15 cellular contexts compared by ENCODE assay signal in the genomic region with DNA sequence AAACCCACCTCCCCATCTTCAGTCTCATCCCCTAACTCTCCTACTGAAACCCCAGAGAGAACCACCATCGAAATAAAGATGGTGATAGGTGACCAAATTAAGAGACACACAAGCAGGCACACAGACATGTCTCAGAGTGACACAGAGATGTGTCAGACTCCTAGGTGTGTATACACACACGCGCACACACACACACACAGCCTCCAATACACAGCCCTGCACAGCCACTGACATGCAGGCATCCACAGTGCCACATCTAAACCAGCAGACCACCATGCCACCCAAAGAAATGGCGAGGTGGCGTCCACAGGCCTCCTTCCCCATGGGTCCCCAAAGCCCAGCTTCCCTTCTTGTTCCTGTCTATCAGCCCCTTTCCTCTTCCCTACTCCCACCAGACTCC. TPM values are rescaled to one million over a fixed set of nuclear protein-coding genes. Genes with fewer than 3 reads are reported as not detected.
DNase-seq lines count a peak whose midpoint lies in the region; ATAC-seq and TF ChIP-seq lines count a peak whose summit lies in the region.
"Had no signal": no experiment of that assay in that cellular context is flagged by ENCODE, and none has a peak within 500 bp of the region (broad histone marks: within the 10 kb centered on the region; RNA-seq: fewer than 3 reads in every experiment).

No MANE protein-coding gene starts in this region.

- no peak overlapping the region for H3K4me3 ChIP-seq in OCI-LY7 (ENCODE audit: low read depth, low read length, poor library complexity, severe bottlenecking)
- no peak overlapping the region for H3K4me3 ChIP-seq in osteoblast (ENCODE audit: insufficient read depth, low read length)
- no peak overlapping the region for H3K4me3 ChIP-seq in upper lobe of right lung
- H3K4me3 ChIP-seq in spleen = no peak overlapping the region

- CTCF ChIA-PET in OCI-LY7 (lab: Charles Lee; ENCODE audit: unreplicated experiment) = no interaction called here

- intact Hi-C loops in OCI-LY7 (cut with micrococcal nuclease; ENCODE audit: unreplicated experiment) (no loop called here), upper lobe of right lung (cut with DNase I) (no loop called here), spleen (cut with DNase I; ENCODE audit: low total_unique reads) (no loop called here)

- TF ChIP-seq POLR2A in spleen (IDR thresholded peaks at IDR 0.05) = no peak

- BruUV-seq in OCI-LY7 (replicated peaks; lab: Mats Ljungman, UMichigan) = no TSS peak

- H3K4me3 Mint-ChIP-seq in glutamatergic neuron (ENCODE audit: unreplicated experiment) (peak overlapping the region; percentile 47), nephron progenitor cell (no peak overlapping the region)
- H3K4me3 Mint-ChIP-seq: CD14-positive monocyte; CD4-positive, alpha-beta memory T cell; H9 had no signal

- POLR2A ChIA-PET in OCI-LY7 (lab: Charles Lee) = interaction anchor here (0.8 kb wide), 1 partner anchor 8 kb away, joined by 3 read pairs; no protein-coding TSS in a partner anchor

- H3K27ac ChIP-seq in OCI-LY7 (ENCODE audit: low read depth, low read length, poor library complexity, severe bottlenecking) (no peak overlapping the region), osteoblast (ENCODE audit: low read depth, low read length) (no peak overlapping the region), upper lobe of right lung (no peak overlapping the region), spleen (no peak overlapping the region)

- H3K36me3 Mint-ChIP-seq in glutamatergic neuron (ENCODE audit: unreplicated experiment) (no peaks in the 10 kb centered on the region), nephron progenitor cell (ENCODE audit: low read depth) (no peaks in the 10 kb centered on the region)
- H3K36me3 Mint-ChIP-seq: CD14-positive monocyte; CD4-positive, alpha-beta memory T cell; IgD-negative memory B cell had no signal

- no peak for DNase-seq in OCI-LY7 (ENCODE audit: low spot score)
- DNase-seq in glutamatergic neuron = no peak
- peak; percentile 60 for DNase-seq in osteoblast (ENCODE audit: insufficient read length, low spot score, missing footprints)
- peak; percentile 39 for DNase-seq in upper lobe of right lung
- no peak for DNase-seq in AML-193 (lab: John Stamatoyannopoulos, UW)
- DNase-seq in spleen = no peak
- no peak for DNase-seq in nephron progenitor cell
- DNase-seq: CD4-positive, alpha-beta memory T cell; GDM1 had no signal

- H3K4me2 ChIP-seq in OCI-LY7 (ENCODE audit: low read length) (peak overlapping the region; percentile 69), osteoblast (ENCODE audit: insufficient read depth, low read length) (no peak overlapping the region)

- H3K27me3 ChIP-seq in osteoblast (ENCODE audit: insufficient read depth, low read length) = peaks cover 66% of the 10 kb centered on the region
- peaks cover 24% of the 10 kb centered on the region for H3K27me3 ChIP-seq in upper lobe of right lung
- peaks cover 0 to 28% (median 0%) of the 10 kb centered on the region in 7 donors for H3K27me3 ChIP-seq in spleen (replicated peaks in 1 of 7)
- H3K27me3 ChIP-seq: BE2C had no signal

- WGBS in spleen, 5 donors = 86 to 96% (median 92%) methylated on average over 5 of the region's 5 CpGs

- H3K79me2 ChIP-seq in OCI-LY7 (ENCODE audit: insufficient read depth, low read depth, low read length) (no peaks in the 10 kb centered on the region), osteoblast (ENCODE audit: insufficient read depth, low read length) (no peaks in the 10 kb centered on the region)

- H3K36me3 ChIP-seq in OCI-LY7 (ENCODE audit: insufficient read depth, low read length) (no peaks in the 10 kb centered on the region), osteoblast (ENCODE audit: insufficient read depth, low read length) (no peaks in the 10 kb centered on the region), upper lobe of right lung (no peaks in the 10 kb centered on the region), spleen (no peaks in the 10 kb centered on the region)
- H3K36me3 ChIP-seq: BE2C had no signal

- peak overlapping the region; percentile 85; the same call in 1 of the 2 replicates for H2AFZ ChIP-seq in OCI-LY7 (ENCODE audit: low read length)
- H2AFZ ChIP-seq in osteoblast (ENCODE audit: low read length) = no peak overlapping the region

- H3K4me1 Mint-ChIP-seq in glutamatergic neuron (ENCODE audit: low read depth, unreplicated experiment) = peaks cover 40% of the 10 kb centered on the region
- peaks cover 60% of the 10 kb centered on the region for H3K4me1 Mint-ChIP-seq in nephron progenitor cell

- ATAC-seq in upper lobe of right lung = no peak
- ATAC-seq: HepG2 had no signal

- no peak overlapping the region for H3K27ac Mint-ChIP-seq in glutamatergic neuron (ENCODE audit: unreplicated experiment)
- H3K27ac Mint-ChIP-seq in nephron progenitor cell = no peak overlapping the region
- H3K27ac Mint-ChIP-seq: CD14-positive monocyte, H9 had no signal

- H3K9me3 ChIP-seq in OCI-LY7 (ENCODE audit: low read length) = no peaks in the 10 kb centered on the region
- no peaks in the 10 kb centered on the region for H3K9me3 ChIP-seq in osteoblast (ENCODE audit: low read depth, low read length)
- no peaks in the 10 kb centered on the region for H3K9me3 ChIP-seq in upper lobe of right lung
- no peaks in the 10 kb centered on the region for H3K9me3 ChIP-seq in spleen
- H3K9me3 ChIP-seq: BE2C had no signal

- TF ChIP-seq CTCF in OCI-LY7 (conservative IDR thresholded peaks at IDR 0.05; ENCODE audit: low read length) = no peak
- no peak for TF ChIP-seq CTCF in glutamatergic neuron (IDR thresholded peaks at IDR 0.05; ENCODE audit: partially characterized antibody, unreplicated experiment)
- no peak for TF ChIP-seq CTCF in osteoblast (IDR thresholded peaks at IDR 0.05; ENCODE audit: extremely low read depth, low read depth, low read length)
- TF ChIP-seq CTCF in upper lobe of right lung (IDR thresholded peaks at IDR 0.05) = no peak
- no peak for TF ChIP-seq CTCF in spleen (IDR thresholded peaks at IDR 0.05 in 8 of 11, conservative IDR thresholded peaks at IDR 0.05 in 3 of 11)
- TF ChIP-seq CTCF in nephron progenitor cell (IDR thresholded peaks at IDR 0.05) = no peak

- H3K27me3 Mint-ChIP-seq in glutamatergic neuron (ENCODE audit: unreplicated experiment) = peaks cover 18% of the 10 kb centered on the region
- peaks cover 73% of the 10 kb centered on the region for H3K27me3 Mint-ChIP-seq in nephron progenitor cell (ENCODE audit: low read depth, poor library complexity)

- H3K4me1 ChIP-seq in OCI-LY7 (ENCODE audit: insufficient read depth, low read length, poor library complexity, severe bottlenecking) (peaks cover 29% of the 10 kb centered on the region), osteoblast (ENCODE audit: insufficient read depth, low read length) (no peaks in the 10 kb centered on the region), upper lobe of right lung (no peaks in the 10 kb centered on the region), spleen (peaks cover 0 to 17% (median 6%) of the 10 kb centered on the region in 6 donors)

- H3K9me3 Mint-ChIP-seq in glutamatergic neuron (ENCODE audit: unreplicated experiment) = peaks cover 4% of the 10 kb centered on the region
- H3K9me3 Mint-ChIP-seq in nephron progenitor cell = no peaks in the 10 kb centered on the region
- H3K9me3 Mint-ChIP-seq: CD4-positive, alpha-beta memory T cell; H9; IgD-negative memory B cell had no signal

- no peaks in the 10 kb centered on the region for H3K9me2 ChIP-seq in OCI-LY7 (ENCODE audit: insufficient read depth, low read length)

- H4K20me1 ChIP-seq in OCI-LY7 (ENCODE audit: insufficient read depth, low read length) (no peaks in the 10 kb centered on the region), osteoblast (ENCODE audit: insufficient read depth, low read length) (no peaks in the 10 kb centered on the region)

RNA-seq across cellular contexts. Expression of a gene that starts 27.4 kb away (rescaled TPM):
- 2.2 and 2.4 TPM in 2 replicates for total RNA-seq in OCI-LY7 (2014; rRNA removed; shearing (Covaris generic))
- total RNA-seq in OCI-LY7 (2022) (1.6 and 3.3 TPM in 2 replicates), glutamatergic neuron (ENCODE audit: unreplicated experiment) (50.4 TPM), osteoblast (62.5 and 90.1 TPM in 2 replicates), upper lobe of right lung (0.72 TPM), spleen (10 to 100 TPM in 1 of 7 donors, 1 to 10 TPM in 6; 2.2 to 12.9 (median 3.3) TPM)
- 1 to 10 TPM in 1 of 3 donors, under 1 TPM in 2; 0.59 to 1.4 (median 0.61) TPM for polyA plus RNA-seq in spleen
- total RNA-seq: HepG2 had no signal
- polyA plus RNA-seq: CD14-positive monocyte; CD4-positive, alpha-beta memory T cell; HepG2; IgD-negative memory B cell had no signal

RNA-seq across cellular contexts. Expression of a gene that starts 48.4 kb away (rescaled TPM):
- 127 and 145 TPM in 2 replicates for total RNA-seq in OCI-LY7 (2014; rRNA removed; shearing (Covaris generic))
- 195 and 205 TPM in 2 replicates for total RNA-seq in OCI-LY7 (2022)
- total RNA-seq in glutamatergic neuron (ENCODE audit: unreplicated experiment) = 2.9 TPM
- 0.29 TPM in 1 of 2 replicates, not detected in the other for total RNA-seq in osteoblast
- 27.6 TPM for total RNA-seq in upper lobe of right lung
- 100 to 1,000 TPM; 148 to 242 (median 206) TPM for total RNA-seq in spleen
- polyA plus RNA-seq in spleen = 100 to 1,000 TPM; 216 to 283 (median 252) TPM
- total RNA-seq: Daoy, HepG2 had no signal

Comparison
In these comparisons a context has a peak if more than half of its experiments do, and no peak if none do; other contexts are left out.
1. DNase-seq: peak in osteoblast (single experiment) and upper lobe of right lung (single experiment); none in OCI-LY7 (single experiment), glutamatergic neuron (single experiment), AML-193 (0 of 2), spleen (single experiment) and nephron progenitor cell (single experiment).